26 cellular contexts compared by ENCODE assay signal in the genomic region with DNA sequence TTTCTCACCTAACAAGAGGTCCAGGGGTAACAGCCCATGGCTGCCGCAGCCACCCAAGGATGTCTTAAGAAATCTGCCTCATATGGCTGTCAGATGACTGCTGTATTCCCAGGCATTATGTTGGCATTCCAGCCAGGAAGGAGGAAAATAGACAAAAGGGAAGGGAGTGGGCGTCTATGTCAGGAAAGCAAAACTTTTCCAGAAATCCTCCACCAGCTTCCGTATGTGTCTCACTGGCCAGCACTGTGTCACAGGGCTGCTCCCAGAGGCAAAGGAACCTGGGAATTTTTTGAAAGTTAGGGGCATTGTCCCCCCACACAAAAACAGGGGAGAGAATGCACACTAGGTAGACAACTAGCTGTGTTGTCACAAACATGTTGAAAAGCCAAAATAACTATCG. TPM values are rescaled to one million over a fixed set of nuclear protein-coding genes. Genes with fewer than 3 reads are reported as not detected.
DNase-seq lines count a peak whose midpoint lies in the region; ATAC-seq and TF ChIP-seq lines count a peak whose summit lies in the region.
"Had no signal": no experiment of that assay in that cellular context is flagged by ENCODE, and none has a peak within 500 bp of the region (broad histone marks: within the 10 kb centered on the region; RNA-seq: fewer than 3 reads in every experiment).

No MANE protein-coding gene starts in this region.

- H3K4me3 ChIP-seq in stomach smooth muscle (ENCODE audit: low read length in 2 of 2) (no peak overlapping the region), osteoblast (ENCODE audit: insufficient read depth, low read length) (no peak overlapping the region)
- H3K4me3 ChIP-seq: A549, PC-9, SJCRH30 had no signal

- H3K27ac ChIP-seq in stomach smooth muscle (ENCODE audit: low read length): peak overlapping the region; percentile 46
- no peak overlapping the region for H3K27ac ChIP-seq in osteoblast (ENCODE audit: low read depth, low read length)
- H3K27ac ChIP-seq: A549, PC-9, SJCRH30 had no signal

- no peaks in the 10 kb centered on the region for H3K36me3 ChIP-seq in stomach smooth muscle (ENCODE audit: control insufficient read depth in 2 of 2, insufficient read depth in 2 of 2, low read length in 2 of 2)
- no peaks in the 10 kb centered on the region for H3K36me3 ChIP-seq in osteoblast (ENCODE audit: insufficient read depth, low read length)
- H3K36me3 ChIP-seq: SJCRH30 had no signal

- H3K79me2 ChIP-seq in osteoblast (ENCODE audit: insufficient read depth, low read length): no peaks in the 10 kb centered on the region

- H3K9me3 ChIP-seq in stomach smooth muscle (ENCODE audit: control insufficient read depth in 2 of 2, low read length in 2 of 2) (peaks cover 4 to 6% of the 10 kb centered on the region in 2 donors), osteoblast (ENCODE audit: low read depth, low read length) (peaks cover 3% of the 10 kb centered on the region)
- H3K9me3 ChIP-seq: SJCRH30 had no signal

- no peak overlapping the region for H3K9ac ChIP-seq in stomach smooth muscle (ENCODE audit: low read length in 2 of 2)

- DNase-seq in SK-MEL-5 (ENCODE audit: low read depth, low spot score) (peak; percentile 12), dermis microvascular lymphatic vessel endothelial cell (ENCODE audit: low read depth in 2 of 2) (peak; percentile 11 to 21), kidney tubule cell (ENCODE audit: low spot score) (peak; percentile 20), osteoblast (ENCODE audit: insufficient read length, low spot score, missing footprints) (no peak), NCI-H1105 (lab: John Stamatoyannopoulos, UW) (no peak)
- DNase-seq: Calu3, DMS79 treated with DMSO at 0.1 percent for 48 hours, KBM-7, MV-4-11, NCI-H1105 treated with DMSO at 0.1 percent for 48 hours, NCI-H146, NCI-H1930, NCI-H2107, NCI-H526 treated with DMSO at 0.1 percent for 48 hours, PC-9, SJCRH30 had no signal

- TF ChIP-seq CTCF in osteoblast (IDR thresholded peaks at IDR 0.05; ENCODE audit: extremely low read depth, low read depth, low read length): no peak

- H3K4me2 ChIP-seq in osteoblast (ENCODE audit: insufficient read depth, low read length): no peak overlapping the region
- H3K4me2 ChIP-seq: A549, PC-9 had no signal

- H3K27me3 ChIP-seq in stomach smooth muscle (ENCODE audit: control insufficient read depth in 1 of 2, insufficient read depth in 2 of 2, low read length in 2 of 2) (no peaks in the 10 kb centered on the region), osteoblast (ENCODE audit: insufficient read depth, low read length) (no peaks in the 10 kb centered on the region)
- H3K27me3 ChIP-seq: SJCRH30 had no signal

- H4K20me1 ChIP-seq in osteoblast (ENCODE audit: insufficient read depth, low read length): no peaks in the 10 kb centered on the region

- in situ Hi-C loops in SK-MEL-5 (cut with HindIII; ENCODE audit: low pct_unique_long_range_greater_than_20kb, low sequenced_read_pairs): no loop called here

- peaks cover 20% of the 10 kb centered on the region for H3K4me1 ChIP-seq in stomach smooth muscle (ENCODE audit: control insufficient read depth, insufficient read depth, low read length)
- peaks cover 3% of the 10 kb centered on the region for H3K4me1 ChIP-seq in osteoblast (ENCODE audit: insufficient read depth, low read length)
- H3K4me1 ChIP-seq: A549, SJCRH30 had no signal

- no peak for ATAC-seq in activated CD4-positive, CD25-positive, alpha-beta regulatory T cell treated with anti-CD3 and anti-CD28 coated beads, Interleukin-2, amount 50 U/mL, for 24 hours
- ATAC-seq: A549 had no signal

- no peak overlapping the region for H2AFZ ChIP-seq in osteoblast (ENCODE audit: low read length)
- H2AFZ ChIP-seq: PC-9 had no signal

RNA-seq across cellular contexts. Expression of a gene that starts 7.3 kb away (rescaled TPM):
- total RNA-seq in SK-MEL-5 (2014; rRNA removed; shearing (Covaris generic)): not detected in 2 replicates
- not detected in 2 replicates for polyA plus RNA-seq in SK-MEL-5 (2015; cell fraction: cytosol; rRNA removed)
- polyA plus RNA-seq in SK-MEL-5 (2015; cell fraction: nucleus; rRNA removed): not detected in 2 replicates
- total RNA-seq in dermis microvascular lymphatic vessel endothelial cell (3.1 and 6.2 TPM in 2 replicates), osteoblast (8.3 and 12.1 TPM in 2 replicates)
- total RNA-seq: Calu3, HT1080, MCF 10A, NCI-H460, PC-9, RPMI7951, SJCRH30 had no signal
- polyA plus RNA-seq: A549, CD14-positive monocyte had no signal

RNA-seq across cellular contexts. Expression of a gene that starts 7.3 kb away (rescaled TPM):
- total RNA-seq in SK-MEL-5 (2014; rRNA removed; shearing (Covaris generic)): not detected in 2 replicates
- not detected in 2 replicates for polyA plus RNA-seq in SK-MEL-5 (2015; cell fraction: cytosol; rRNA removed)
- polyA plus RNA-seq in SK-MEL-5 (2015; cell fraction: nucleus; rRNA removed): not detected in 2 replicates
- total RNA-seq in dermis microvascular lymphatic vessel endothelial cell: 0.51 and 0.76 TPM in 2 replicates
- 7.2 and 9.7 TPM in 2 replicates for total RNA-seq in osteoblast
- total RNA-seq: RPMI7951, SJCRH30 had no signal
- polyA plus RNA-seq: CD14-positive monocyte had no signal

RNA-seq across cellular contexts. Expression of a gene that starts 34.8 kb away (rescaled TPM):
- total RNA-seq in SK-MEL-5 (2014; rRNA removed; shearing (Covaris generic)): not detected in 2 replicates
- polyA plus RNA-seq in SK-MEL-5 (2015; cell fraction: cytosol; rRNA removed): not detected in 2 replicates
- polyA plus RNA-seq in SK-MEL-5 (2015; cell fraction: nucleus; rRNA removed): 0.27 TPM in 1 of 2 replicates, not detected in the other
- total RNA-seq in dermis microvascular lymphatic vessel endothelial cell (not detected in 2 replicates), osteoblast (not detected in 2 replicates)
- total RNA-seq: Calu3, HT1080, LHCN-M2, MCF 10A, NCI-H460, PC-9, Right ventricle myocardium inferior, RPMI7951, SJCRH30 had no signal
- polyA plus RNA-seq: A549, CD14-positive monocyte had no signal

Comparison
In these comparisons a context has a peak if more than half of its experiments do, and no peak if none do; other contexts are left out.
1. DNase-seq: peak in SK-MEL-5 (single experiment), dermis microvascular lymphatic vessel endothelial cell (2 of 2) and kidney tubule cell (single experiment); none in osteoblast (single experiment) and NCI-H1105 (single experiment).